ENCODE assay signal across 1 cellular context in the genomic region with DNA sequence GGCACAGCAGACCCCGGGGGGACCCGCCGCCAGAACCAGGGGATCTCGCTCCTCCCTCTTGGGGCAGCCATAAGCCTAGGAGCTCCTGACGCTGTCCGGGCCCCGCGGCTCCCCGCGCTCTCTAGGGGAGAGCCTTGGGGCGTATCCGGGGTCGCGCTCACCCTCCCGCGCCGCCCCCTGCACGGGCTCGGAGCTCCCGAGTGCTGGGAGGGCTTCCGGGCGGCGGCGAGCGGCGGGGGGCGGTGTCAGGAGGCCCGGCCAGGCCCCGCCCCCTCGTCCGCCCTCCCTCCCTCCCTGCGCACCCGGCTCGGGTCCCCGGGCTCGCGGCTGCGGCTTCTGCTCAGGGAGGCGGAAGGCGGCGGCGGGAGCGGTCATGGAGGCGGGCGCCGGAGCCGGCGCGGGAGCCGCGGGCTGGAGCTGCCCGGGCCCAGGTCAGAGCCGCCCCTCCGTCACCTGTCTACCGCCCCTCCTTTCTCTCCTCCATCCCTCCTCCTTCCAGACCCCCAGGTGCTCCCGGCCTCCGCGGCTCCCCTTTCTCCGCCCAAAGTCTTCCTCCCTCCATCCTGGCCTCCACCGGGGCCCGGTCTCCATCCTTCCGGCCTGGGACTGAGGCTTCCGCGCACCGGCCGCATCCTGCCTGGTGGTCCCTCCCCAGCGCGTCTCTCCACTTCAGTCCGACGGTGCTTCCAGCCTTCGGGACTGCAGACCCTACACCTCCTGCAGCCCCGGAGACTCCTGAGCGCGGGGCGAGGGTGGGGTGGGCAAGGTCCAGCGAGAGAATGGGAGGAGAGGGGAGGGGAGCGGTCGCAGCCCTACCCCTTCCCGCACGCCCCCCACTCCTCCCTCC.
TF ChIP-seq lines count a peak whose summit lies in the region.

No MANE protein-coding gene starts in this region.

TF ChIP-seq in IMR-90, 13 proteins besides CTCF, POLR2A, EP300 and RAD21:
- peak; percentile 16; the same call in 1 of the 2 replicates for TF ChIP-seq MAZ (IDR thresholded peaks at IDR 0.05; ENCODE audit: borderline replicate concordance, low read depth, low read length)
- TF ChIP-seq NFE2L2 (IDR thresholded peaks at IDR 0.05; ENCODE audit: low read depth, low read length): no peak
- TF ChIP-seq CHD1 (IDR thresholded peaks at IDR 0.05; ENCODE audit: low read depth, low read length): no peak
- TF ChIP-seq SMC3 (IDR thresholded peaks at IDR 0.05; ENCODE audit: low read depth, low read length): no peak
- TF ChIP-seq MXI1 (IDR thresholded peaks at IDR 0.05; ENCODE audit: borderline replicate concordance, low read depth, low read length): no peak
- no peak for TF ChIP-seq BHLHE40 (IDR thresholded peaks at IDR 0.05; ENCODE audit: low read depth, low read length)
- TF ChIP-seq, protein P1, sequence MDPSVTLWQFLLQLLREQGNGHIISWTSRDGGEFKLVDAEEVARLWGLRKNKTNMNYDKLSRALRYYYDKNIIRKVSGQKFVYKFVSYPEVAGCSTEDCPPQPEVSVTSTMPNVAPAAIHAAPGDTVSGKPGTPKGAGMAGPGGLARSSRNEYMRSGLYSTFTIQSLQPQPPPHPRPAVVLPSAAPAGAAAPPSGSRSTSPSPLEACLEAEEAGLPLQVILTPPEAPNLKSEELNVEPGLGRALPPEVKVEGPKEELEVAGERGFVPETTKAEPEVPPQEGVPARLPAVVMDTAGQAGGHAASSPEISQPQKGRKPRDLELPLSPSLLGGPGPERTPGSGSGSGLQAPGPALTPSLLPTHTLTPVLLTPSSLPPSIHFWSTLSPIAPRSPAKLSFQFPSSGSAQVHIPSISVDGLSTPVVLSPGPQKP (IDR thresholded peaks at IDR 0.05; ENCODE audit: borderline replicate concordance, low read depth, low read length): no peak
TF ChIP-seq in IMR-90: peak in this region for 1.
